Comparison of ENCODE assay signal across 31 cellular contexts in the genomic region with DNA sequence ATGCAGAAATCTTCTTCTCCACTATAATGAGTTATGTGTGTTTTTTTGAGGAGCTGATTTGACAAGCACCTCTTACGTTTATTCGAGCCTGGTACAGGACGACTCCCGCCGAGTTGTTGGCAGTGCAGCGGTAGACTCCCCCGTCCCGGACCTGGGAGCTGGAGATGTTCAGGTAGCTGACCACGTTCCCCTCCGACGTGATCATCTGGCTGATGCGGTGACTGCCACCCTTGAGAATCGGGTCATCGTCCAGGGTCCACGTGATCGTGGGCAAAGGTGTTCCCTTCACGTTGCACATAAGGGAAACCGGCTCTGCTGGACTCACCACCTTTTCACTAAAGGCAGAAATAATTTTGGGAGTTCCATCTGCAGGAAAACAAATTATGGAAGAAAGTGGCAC.
"Had no signal": no experiment of that assay in that cellular context is flagged by ENCODE, and none has a peak within 500 bp of the region (broad histone marks: within the 10 kb centered on the region; RNA-seq: fewer than 3 reads in every experiment).

No MANE protein-coding gene starts in this region.

- H3K9ac ChIP-seq: parathyroid adenoma had no signal

- ATAC-seq: naive thymus-derived CD8-positive, alpha-beta T cell; natural killer cell treated with Interleukin-12 subunit alpha and Interleukin-12 subunit beta and Interleukin-15 and Interleukin-18, amount 100 ng/mL, for 72 hours; psoas muscle; right cardiac atrium; right lobe of liver; stimulated activated memory B cell treated with anti-CD40 and anti-IgM and Interleukin-4, amounts not matched to agents 10 μg/mL and 1 μg/mL and 100 μg/mL, for 72 hours; stimulated activated naive CD8-positive, alpha-beta T cell treated with anti-CD3 and anti-CD28 coated beads, Interleukin-15, amount 100 ng/mL, for 72 hours; stimulated activated naive CD8-positive, alpha-beta T cell treated with anti-CD3 and anti-CD28 coated beads, Interleukin-15, Interleukin-2, amounts not matched to agents 100 U/mL and 50 U/mL, for 24 hours; upper lobe of right lung had no signal

- H3K4me2 ChIP-seq: smooth muscle cell had no signal

- H3K36me3 ChIP-seq: ovary, right lobe of liver, spleen, suprapubic skin, tibial artery, transverse colon, upper lobe of right lung, uterus had no signal

- H3K27me3 Mint-ChIP-seq: natural killer cell treated with Interleukin-12 subunit alpha and Interleukin-12 subunit beta and Interleukin-15 and Interleukin-18, amount 100 ng/mL, for 72 hours; progenitor cell of endocrine pancreas; stimulated activated memory B cell treated with anti-CD40 and anti-IgM and Interleukin-4, amounts not matched to agents 10 μg/mL and 1 μg/mL and 100 μg/mL, for 72 hours; type B pancreatic cell had no signal

- H3K36me3 Mint-ChIP-seq: naive thymus-derived CD8-positive, alpha-beta T cell; natural killer cell treated with Interleukin-12 subunit alpha and Interleukin-12 subunit beta and Interleukin-15 and Interleukin-18, amount 100 ng/mL, for 72 hours; stimulated activated memory B cell treated with anti-CD40 and anti-IgM and Interleukin-4, amounts not matched to agents 10 μg/mL and 1 μg/mL and 100 μg/mL, for 72 hours; type B pancreatic cell had no signal

- H3K27ac ChIP-seq: ovary, parathyroid adenoma, psoas muscle, right lobe of liver, skin epidermis, spleen, suprapubic skin, testis, tibial artery, transverse colon, upper lobe of right lung, uterus had no signal

- H3K27ac Mint-ChIP-seq: naive thymus-derived CD8-positive, alpha-beta T cell; natural killer cell treated with Interleukin-12 subunit alpha and Interleukin-12 subunit beta and Interleukin-15 and Interleukin-18, amount 100 ng/mL, for 72 hours; nephron progenitor cell; progenitor cell of endocrine pancreas; stimulated activated memory B cell treated with anti-CD40 and anti-IgM and Interleukin-4, amounts not matched to agents 10 μg/mL and 1 μg/mL and 100 μg/mL, for 72 hours; stimulated activated naive CD8-positive, alpha-beta T cell treated with anti-CD3 and anti-CD28 coated beads, Interleukin-15, amount 100 ng/mL, for 72 hours; type B pancreatic cell had no signal

- H3K9me3 ChIP-seq: ovary, psoas muscle, right lobe of liver, suprapubic skin, testis, tibial artery, transverse colon, upper lobe of right lung, uterus had no signal

- H3K4me1 ChIP-seq: parathyroid adenoma, psoas muscle, right lobe of liver, spleen, suprapubic skin, testis, tibial artery, transverse colon, upper lobe of right lung, uterus had no signal

- H3K4me1 Mint-ChIP-seq: naive thymus-derived CD8-positive, alpha-beta T cell; nephron progenitor cell; stimulated activated memory B cell treated with anti-CD40 and anti-IgM and Interleukin-4, amounts not matched to agents 10 μg/mL and 1 μg/mL and 100 μg/mL, for 72 hours; stimulated activated naive CD8-positive, alpha-beta T cell treated with anti-CD3 and anti-CD28 coated beads, Interleukin-15, amount 100 ng/mL, for 72 hours had no signal

- H3K27me3 ChIP-seq: ovary, spleen, suprapubic skin, testis, tibial artery, transverse colon, upper lobe of right lung, uterus had no signal

- H3K4me3 ChIP-seq: ovary, psoas muscle, right lobe of liver, skin epidermis, smooth muscle cell, spleen, suprapubic skin, testis, tibial artery, transverse colon, upper lobe of right lung, uterus had no signal

- H2AFZ ChIP-seq: parathyroid adenoma had no signal

- DNase-seq: naive thymus-derived CD8-positive, alpha-beta T cell; nephron progenitor cell; occipital lobe; ovary; psoas muscle; right lobe of liver; spleen; stimulated activated CD4-positive, alpha-beta T cell treated with anti-CD3 and anti-CD28 coated beads, Interleukin-12 subunit alpha, Interleukin-12 subunit beta, amount 100 ng/mL, for 4 hours; stimulated activated CD4-positive, alpha-beta T cell treated with anti-CD3 and anti-CD28 coated beads, Interleukin-1b, Interleukin-23, amount 100 ng/mL, for 48 hours; stimulated activated CD4-positive, alpha-beta T cell treated with anti-CD3 and anti-CD28 coated beads, Interleukin-4, amount 100 ng/mL, for 1 hour; stimulated activated CD4-positive, alpha-beta T cell treated with anti-CD3 and anti-CD28 coated beads, Interleukin-4, amount 100 ng/mL, for 4 hours; stimulated activated CD8-positive, alpha-beta memory T cell treated with anti-CD3 and anti-CD28 coated beads, Interleukin-4, amount 100 ng/mL, for 48 hours; stimulated activated naive CD4-positive, alpha-beta T cell; stimulated activated naive CD8-positive, alpha-beta T cell treated with anti-CD3 and anti-CD28 coated beads, Interleukin-15, amount 100 ng/mL, for 72 hours; stimulated activated naive CD8-positive, alpha-beta T cell treated with anti-CD3 and anti-CD28 coated beads, Interleukin-15, Interleukin-2, amounts not matched to agents 100 U/mL and 50 U/mL, for 24 hours; substantia nigra; testis; tibial artery; transverse colon; upper lobe of right lung; uterus had no signal

- H3K4me3 Mint-ChIP-seq: naive thymus-derived CD8-positive, alpha-beta T cell; natural killer cell treated with Interleukin-12 subunit alpha and Interleukin-12 subunit beta and Interleukin-15 and Interleukin-18, amount 100 ng/mL, for 72 hours; nephron progenitor cell; neural crest cell; stimulated activated memory B cell treated with anti-CD40 and anti-IgM and Interleukin-4, amounts not matched to agents 10 μg/mL and 1 μg/mL and 100 μg/mL, for 72 hours; stimulated activated naive CD8-positive, alpha-beta T cell treated with anti-CD3 and anti-CD28 coated beads, Interleukin-15, amount 100 ng/mL, for 72 hours; type B pancreatic cell had no signal
